ENCODE assay signal across 16 cellular contexts in the genomic region with DNA sequence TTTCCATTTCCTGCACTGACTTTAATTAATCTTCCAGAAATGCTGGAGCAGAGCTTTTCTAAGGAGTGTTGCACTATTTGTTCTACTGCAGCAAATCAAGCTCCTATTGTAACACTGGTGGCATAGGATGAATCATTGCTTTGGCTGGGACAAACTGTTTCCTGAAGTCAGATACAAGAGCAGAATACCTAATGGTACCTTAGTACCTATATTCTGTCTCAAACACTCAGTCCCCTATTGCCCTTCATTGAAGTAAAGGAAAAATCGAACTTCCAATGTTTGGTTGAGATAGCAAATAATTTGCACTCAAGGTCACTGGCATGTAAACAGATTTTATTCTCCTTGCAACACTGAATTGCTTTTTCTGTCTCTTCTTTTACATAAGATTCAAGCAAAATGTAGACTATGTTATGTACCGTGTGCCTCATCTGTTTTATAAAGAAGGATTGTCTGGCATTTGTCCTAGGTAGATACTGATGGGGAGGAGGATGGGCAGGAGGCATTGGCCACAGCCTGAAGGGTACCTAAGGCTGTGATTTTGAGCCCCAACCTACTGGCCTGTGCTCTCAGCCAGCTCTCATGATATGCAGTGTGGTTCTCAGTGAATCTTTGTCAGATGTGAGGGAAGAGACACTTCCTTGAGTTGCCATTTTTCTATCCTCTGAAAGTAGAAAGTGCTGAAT.
"Had no signal": no experiment of that assay in that cellular context is flagged by ENCODE, and none has a peak within 500 bp of the region (broad histone marks: within the 10 kb centered on the region; RNA-seq: fewer than 3 reads in every experiment).

No MANE protein-coding gene starts in this region.

- H3K27ac ChIP-seq: left ventricle myocardium inferior, stomach, WERI-Rb-1 had no signal

- H3K4me1 ChIP-seq: left ventricle myocardium inferior, stomach had no signal

- DNase-seq: activated CD4-positive, alpha-beta T cell treated with anti-CD3 and anti-CD28 coated beads for 4 hours; activated CD8-positive, alpha-beta memory T cell treated with anti-CD3 and anti-CD28 coated beads, Interleukin-2, amount 50 U/mL, for 48 hours; activated CD8-positive, alpha-beta T cell treated with anti-CD3 and anti-CD28 coated beads for 36 hours; activated naive CD4-positive, alpha-beta T cell; aorta; endodermal cell; glutamatergic neuron; left ventricle myocardium inferior; mesenchymal stem cell; retina; stimulated activated CD4-positive, alpha-beta T cell treated with anti-CD3 and anti-CD28 coated beads, Interleukin-4, amount 100 ng/mL, for 4 hours; stomach; T-helper 1 cell; WERI-Rb-1 had no signal

- FAIRE-seq: keratinocyte, urothelium cell line had no signal

- H3K4me3 ChIP-seq: left ventricle myocardium inferior, stomach had no signal

- ATAC-seq: activated CD8-positive, alpha-beta T cell treated with anti-CD3 and anti-CD28 coated beads for 36 hours had no signal

- H3K9me3 ChIP-seq: left ventricle myocardium inferior, stomach had no signal

- H3K36me3 ChIP-seq: left ventricle myocardium inferior, stomach, WERI-Rb-1 had no signal

- H3K27me3 ChIP-seq: stomach had no signal
